Comparison of ENCODE assay signal across 2 cellular contexts in the genomic region with DNA sequence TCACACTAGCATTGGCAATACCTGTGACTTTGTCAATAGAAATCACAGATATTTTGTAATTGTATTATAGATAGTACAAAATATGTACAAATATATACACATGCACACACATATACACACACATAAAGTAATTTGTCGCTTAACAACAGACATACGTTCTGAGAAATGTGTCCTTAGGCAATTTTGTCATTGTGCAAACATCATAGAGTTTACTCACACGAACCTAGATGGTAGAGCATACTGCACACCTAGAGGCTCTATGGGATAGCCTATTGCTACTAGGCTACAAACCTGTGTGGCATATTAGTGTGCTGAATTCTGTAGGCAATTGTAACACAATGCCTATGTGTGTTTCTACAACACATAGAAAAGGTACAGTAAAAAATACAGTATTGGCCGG.
TF ChIP-seq lines count a peak whose summit lies in the region.

No MANE protein-coding gene starts in this region.

TF ChIP-seq in SK-N-SH, 30 proteins besides CTCF, POLR2A, EP300 and RAD21 (continued from another document):
- no peak for TF ChIP-seq GATA2 (CRISPR knock-in tag; IDR thresholded peaks at IDR 0.05)
- no peak for TF ChIP-seq TAF1 (IDR thresholded peaks at IDR 0.05; ENCODE audit: borderline replicate concordance, low read depth, low read length)
- TF ChIP-seq NRF1 (IDR thresholded peaks at IDR 0.05; ENCODE audit: low read depth, low read length): no peak
- TF ChIP-seq FOXJ3 (CRISPR knock-in tag; IDR thresholded peaks at IDR 0.05): no peak
- TF ChIP-seq, protein P1, sequence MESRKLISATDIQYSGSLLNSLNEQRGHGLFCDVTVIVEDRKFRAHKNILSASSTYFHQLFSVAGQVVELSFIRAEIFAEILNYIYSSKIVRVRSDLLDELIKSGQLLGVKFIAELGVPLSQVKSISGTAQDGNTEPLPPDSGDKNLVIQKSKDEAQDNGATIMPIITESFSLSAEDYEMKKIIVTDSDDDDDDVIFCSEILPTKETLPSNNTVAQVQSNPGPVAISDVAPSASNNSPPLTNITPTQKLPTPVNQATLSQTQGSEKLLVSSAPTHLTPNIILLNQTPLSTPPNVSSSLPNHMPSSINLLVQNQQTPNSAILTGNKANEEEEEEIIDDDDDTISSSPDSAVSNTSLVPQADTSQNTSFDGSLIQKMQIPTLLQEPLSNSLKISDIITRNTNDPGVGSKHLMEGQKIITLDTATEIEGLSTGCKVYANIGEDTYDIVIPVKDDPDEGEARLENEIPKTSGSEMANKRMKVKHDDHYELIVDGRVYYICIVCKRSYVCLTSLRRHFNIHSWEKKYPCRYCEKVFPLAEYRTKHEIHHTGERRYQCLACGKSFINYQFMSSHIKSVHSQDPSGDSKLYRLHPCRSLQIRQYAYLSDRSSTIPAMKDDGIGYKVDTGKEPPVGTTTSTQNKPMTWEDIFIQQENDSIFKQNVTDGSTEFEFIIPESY (IDR thresholded peaks at IDR 0.05; ENCODE audit: borderline replicate concordance, low read depth): no peak
- TF ChIP-seq SMC3 (IDR thresholded peaks at IDR 0.05; ENCODE audit: low read depth, low read length): no peak

TF ChIP-seq in SK-N-SH treated with all-trans-retinoic acid at 6 μM for 48 hours, 23 proteins besides CTCF, POLR2A, EP300 and RAD21 (continued from another document):
- TF ChIP-seq POU6F1 (CRISPR knock-in tag; IDR thresholded peaks at IDR 0.05; ENCODE audit: borderline replicate concordance, low read depth): no peak
- TF ChIP-seq CSDC2 (CRISPR knock-in tag; IDR thresholded peaks at IDR 0.05): no peak
- TF ChIP-seq, protein P2, sequence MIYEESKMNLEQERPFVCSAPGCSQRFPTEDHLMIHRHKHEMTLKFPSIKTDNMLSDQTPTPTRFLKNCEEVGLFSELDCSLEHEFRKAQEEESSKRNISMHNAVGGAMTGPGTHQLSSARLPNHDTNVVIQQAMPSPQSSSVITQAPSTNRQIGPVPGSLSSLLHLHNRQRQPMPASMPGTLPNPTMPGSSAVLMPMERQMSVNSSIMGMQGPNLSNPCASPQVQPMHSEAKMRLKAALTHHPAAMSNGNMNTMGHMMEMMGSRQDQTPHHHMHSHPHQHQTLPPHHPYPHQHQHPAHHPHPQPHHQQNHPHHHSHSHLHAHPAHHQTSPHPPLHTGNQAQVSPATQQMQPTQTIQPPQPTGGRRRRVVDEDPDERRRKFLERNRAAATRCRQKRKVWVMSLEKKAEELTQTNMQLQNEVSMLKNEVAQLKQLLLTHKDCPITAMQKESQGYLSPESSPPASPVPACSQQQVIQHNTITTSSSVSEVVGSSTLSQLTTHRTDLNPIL (CRISPR knock-in tag; IDR thresholded peaks at IDR 0.05; ENCODE audit: low read depth): no peak
- TF ChIP-seq BACH2 (CRISPR knock-in tag; IDR thresholded peaks at IDR 0.05; ENCODE audit: borderline replicate concordance): no peak
- no peak for TF ChIP-seq GLIS3 (CRISPR knock-in tag; IDR thresholded peaks at IDR 0.05)
- no peak for TF ChIP-seq CSRNP3 (CRISPR knock-in tag; IDR thresholded peaks at IDR 0.05)
- TF ChIP-seq, protein P3, sequence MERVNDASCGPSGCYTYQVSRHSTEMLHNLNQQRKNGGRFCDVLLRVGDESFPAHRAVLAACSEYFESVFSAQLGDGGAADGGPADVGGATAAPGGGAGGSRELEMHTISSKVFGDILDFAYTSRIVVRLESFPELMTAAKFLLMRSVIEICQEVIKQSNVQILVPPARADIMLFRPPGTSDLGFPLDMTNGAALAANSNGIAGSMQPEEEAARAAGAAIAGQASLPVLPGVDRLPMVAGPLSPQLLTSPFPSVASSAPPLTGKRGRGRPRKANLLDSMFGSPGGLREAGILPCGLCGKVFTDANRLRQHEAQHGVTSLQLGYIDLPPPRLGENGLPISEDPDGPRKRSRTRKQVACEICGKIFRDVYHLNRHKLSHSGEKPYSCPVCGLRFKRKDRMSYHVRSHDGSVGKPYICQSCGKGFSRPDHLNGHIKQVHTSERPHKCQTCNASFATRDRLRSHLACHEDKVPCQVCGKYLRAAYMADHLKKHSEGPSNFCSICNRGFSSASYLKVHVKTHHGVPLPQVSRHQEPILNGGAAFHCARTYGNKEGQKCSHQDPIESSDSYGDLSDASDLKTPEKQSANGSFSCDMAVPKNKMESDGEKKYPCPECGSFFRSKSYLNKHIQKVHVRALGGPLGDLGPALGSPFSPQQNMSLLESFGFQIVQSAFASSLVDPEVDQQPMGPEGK (CRISPR knock-in tag; IDR thresholded peaks at IDR 0.05; ENCODE audit: borderline replicate concordance): no peak
- no peak for TF ChIP-seq ARNTL (CRISPR knock-in tag; IDR thresholded peaks at IDR 0.05; ENCODE audit: borderline replicate concordance, low read depth)
- TF ChIP-seq, protein P4, sequence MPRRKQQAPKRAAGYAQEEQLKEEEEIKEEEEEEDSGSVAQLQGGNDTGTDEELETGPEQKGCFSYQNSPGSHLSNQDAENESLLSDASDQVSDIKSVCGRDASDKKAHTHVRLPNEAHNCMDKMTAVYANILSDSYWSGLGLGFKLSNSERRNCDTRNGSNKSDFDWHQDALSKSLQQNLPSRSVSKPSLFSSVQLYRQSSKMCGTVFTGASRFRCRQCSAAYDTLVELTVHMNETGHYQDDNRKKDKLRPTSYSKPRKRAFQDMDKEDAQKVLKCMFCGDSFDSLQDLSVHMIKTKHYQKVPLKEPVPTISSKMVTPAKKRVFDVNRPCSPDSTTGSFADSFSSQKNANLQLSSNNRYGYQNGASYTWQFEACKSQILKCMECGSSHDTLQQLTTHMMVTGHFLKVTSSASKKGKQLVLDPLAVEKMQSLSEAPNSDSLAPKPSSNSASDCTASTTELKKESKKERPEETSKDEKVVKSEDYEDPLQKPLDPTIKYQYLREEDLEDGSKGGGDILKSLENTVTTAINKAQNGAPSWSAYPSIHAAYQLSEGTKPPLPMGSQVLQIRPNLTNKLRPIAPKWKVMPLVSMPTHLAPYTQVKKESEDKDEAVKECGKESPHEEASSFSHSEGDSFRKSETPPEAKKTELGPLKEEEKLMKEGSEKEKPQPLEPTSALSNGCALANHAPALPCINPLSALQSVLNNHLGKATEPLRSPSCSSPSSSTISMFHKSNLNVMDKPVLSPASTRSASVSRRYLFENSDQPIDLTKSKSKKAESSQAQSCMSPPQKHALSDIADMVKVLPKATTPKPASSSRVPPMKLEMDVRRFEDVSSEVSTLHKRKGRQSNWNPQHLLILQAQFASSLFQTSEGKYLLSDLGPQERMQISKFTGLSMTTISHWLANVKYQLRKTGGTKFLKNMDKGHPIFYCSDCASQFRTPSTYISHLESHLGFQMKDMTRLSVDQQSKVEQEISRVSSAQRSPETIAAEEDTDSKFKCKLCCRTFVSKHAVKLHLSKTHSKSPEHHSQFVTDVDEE (CRISPR knock-in tag; IDR thresholded peaks at IDR 0.05): no peak
- TF ChIP-seq ZNF565 (CRISPR knock-in tag; conservative IDR thresholded peaks at IDR 0.05; ENCODE audit: low read depth): no peak
- no peak for TF ChIP-seq ISL1 (CRISPR knock-in tag; IDR thresholded peaks at IDR 0.05)
- TF ChIP-seq ZFP30 (CRISPR knock-in tag; IDR thresholded peaks at IDR 0.05): no peak
- no peak for TF ChIP-seq OSR1 (CRISPR knock-in tag; IDR thresholded peaks at IDR 0.05)
- TF ChIP-seq TCF4 (CRISPR knock-in tag; IDR thresholded peaks at IDR 0.05; ENCODE audit: borderline replicate concordance): no peak
- no peak for TF ChIP-seq RARB (CRISPR knock-in tag; IDR thresholded peaks at IDR 0.05)
